Comparison of ENCODE assay signal across 1 cellular context in genomic region chr7:101108330-101108857, GRCh38.
A peak's percentile ranks its signal among the peaks of the same experiment; 100 is the strongest.
TF ChIP-seq lines count a peak whose summit lies in the region.

No MANE protein-coding gene starts in this region.

TF ChIP-seq in HepG2, 621 proteins besides CTCF, POLR2A, EP300 and RAD21 (continued from another document and continues in another):
- TF ChIP-seq ZNF282 (IDR thresholded peaks at IDR 0.05; ENCODE audit: partially characterized antibody) = no peak
- no peak for TF ChIP-seq ZNF740 (CRISPR knock-in tag; IDR thresholded peaks at IDR 0.05)
- peak; percentile 72 for TF ChIP-seq ZNF292 (CRISPR knock-in tag; IDR thresholded peaks at IDR 0.05; ENCODE audit: borderline replicate concordance, low read depth)
- TF ChIP-seq ZNF550 (CRISPR knock-in tag; IDR thresholded peaks at IDR 0.05; ENCODE audit: borderline replicate concordance) = no peak
- TF ChIP-seq ELF3 (CRISPR knock-in tag; IDR thresholded peaks at IDR 0.05) = peak; percentile 91
- TF ChIP-seq NR2F2 (IDR thresholded peaks at IDR 0.05; ENCODE audit: borderline replicate concordance, low read depth) = no peak
- TF ChIP-seq NAIF1 (CRISPR knock-in tag; IDR thresholded peaks at IDR 0.05; ENCODE audit: borderline replicate concordance) = no peak
- TF ChIP-seq CREB3 (CRISPR knock-in tag; IDR thresholded peaks at IDR 0.05) = no peak
- TF ChIP-seq ZNF749 (CRISPR knock-in tag; IDR thresholded peaks at IDR 0.05; ENCODE audit: borderline replicate concordance) = no peak
- no peak for TF ChIP-seq PRDM4 (CRISPR knock-in tag; IDR thresholded peaks at IDR 0.05; ENCODE audit: borderline replicate concordance)
- no peak for TF ChIP-seq ATF5 (CRISPR knock-in tag; IDR thresholded peaks at IDR 0.05; ENCODE audit: low read depth)
- no peak for TF ChIP-seq PREB (CRISPR knock-in tag; IDR thresholded peaks at IDR 0.05)
- no peak for TF ChIP-seq TBX3 (IDR thresholded peaks at IDR 0.05; ENCODE audit: borderline replicate concordance)
- no peak for TF ChIP-seq ZKSCAN1 (IDR thresholded peaks at IDR 0.05; ENCODE audit: low read length)
- TF ChIP-seq HMGXB3 (CRISPR knock-in tag; IDR thresholded peaks at IDR 0.05; ENCODE audit: borderline replicate concordance) = no peak
- no peak for TF ChIP-seq ZNF12 (CRISPR knock-in tag; IDR thresholded peaks at IDR 0.05)
- TF ChIP-seq RCOR2 (CRISPR knock-in tag; IDR thresholded peaks at IDR 0.05) = no peak
- TF ChIP-seq PLRG1 (conservative IDR thresholded peaks at IDR 0.05) = no peak
- no peak for TF ChIP-seq ZFP62 (CRISPR knock-in tag; IDR thresholded peaks at IDR 0.05)
- TF ChIP-seq ZBTB43 (CRISPR knock-in tag; conservative IDR thresholded peaks at IDR 0.05) = peak; percentile 98
- TF ChIP-seq ERF (CRISPR knock-in tag; IDR thresholded peaks at IDR 0.05) = no peak
- no peak for TF ChIP-seq ZNF598 (CRISPR knock-in tag; IDR thresholded peaks at IDR 0.05; ENCODE audit: borderline replicate concordance)
- peak; percentile 68 for TF ChIP-seq IRF9 (CRISPR knock-in tag; IDR thresholded peaks at IDR 0.05; ENCODE audit: borderline replicate concordance)
- TF ChIP-seq ZMAT5 (CRISPR knock-in tag; IDR thresholded peaks at IDR 0.05; ENCODE audit: borderline replicate concordance, low read depth) = no peak
- peak; percentile 40; the same call in 1 of the 2 replicates for TF ChIP-seq ZC3H13 (CRISPR knock-in tag; IDR thresholded peaks at IDR 0.05)
- no peak for TF ChIP-seq GATAD1 (CRISPR knock-in tag; IDR thresholded peaks at IDR 0.05)
- TF ChIP-seq ZNF720 (CRISPR knock-in tag; IDR thresholded peaks at IDR 0.05) = no peak
- TF ChIP-seq ZNF737 (CRISPR knock-in tag; IDR thresholded peaks at IDR 0.05; ENCODE audit: borderline replicate concordance) = no peak
- TF ChIP-seq ZBTB34 (CRISPR knock-in tag; IDR thresholded peaks at IDR 0.05) = no peak
- no peak for TF ChIP-seq ZNF276 (CRISPR knock-in tag; IDR thresholded peaks at IDR 0.05; ENCODE audit: low read depth)
- no peak for TF ChIP-seq ZNF597 (CRISPR knock-in tag; IDR thresholded peaks at IDR 0.05)
- TF ChIP-seq DR1 (CRISPR knock-in tag; IDR thresholded peaks at IDR 0.05) = no peak
- no peak for TF ChIP-seq PCBP1 (IDR thresholded peaks at IDR 0.05; ENCODE audit: borderline replicate concordance, low read depth, low read length)
- no peak for TF ChIP-seq ZNF468 (CRISPR knock-in tag; IDR thresholded peaks at IDR 0.05)
- TF ChIP-seq ARHGAP35 (CRISPR knock-in tag; IDR thresholded peaks at IDR 0.05; ENCODE audit: borderline replicate concordance) = no peak
- no peak; the same call in 1 of the 2 replicates for TF ChIP-seq FOXO1 (CRISPR knock-in tag; IDR thresholded peaks at IDR 0.05)
- TF ChIP-seq HBP1 (CRISPR knock-in tag; IDR thresholded peaks at IDR 0.05; ENCODE audit: low read depth) = no peak; the same call in 1 of the 2 replicates
